ENCODE assay signal across 15 cellular contexts in genomic region chr4:43456383-43456782, GRCh38.
DNase-seq lines count a peak whose midpoint lies in the region; FAIRE-seq and TF ChIP-seq lines count a peak whose summit lies in the region.
"Had no signal": no experiment of that assay in that cellular context is flagged by ENCODE, and none has a peak within 500 bp of the region (broad histone marks: within the 10 kb centered on the region; RNA-seq: fewer than 3 reads in every experiment).

No MANE protein-coding gene starts in this region.

- H3K9me3 Mint-ChIP-seq in chondrocyte (ENCODE audit: low read depth) = peaks cover 2% of the 10 kb centered on the region
- peaks cover under 1% of the 10 kb centered on the region for H3K9me3 Mint-ChIP-seq in T-helper 2 cell treated with Interferon-gamma antibody and Interleukin-4, amounts not matched to agents 5 μg/mL and 100 μg/mL, for 36 hours
- H3K9me3 Mint-ChIP-seq: activated B cell treated with CpG ODN at 0.5 μM for 24 hours, mesothelial cell of epicardium had no signal

- 66 to 81% (median 74%) methylated on average over 2 of the region's 2 CpGs for WGBS in small intestine, 3 donors

- no peaks in the 10 kb centered on the region for H3K36me3 Mint-ChIP-seq in chondrocyte (ENCODE audit: low read depth)
- no peaks in the 10 kb centered on the region for H3K36me3 Mint-ChIP-seq in T-helper 2 cell treated with Interferon-gamma antibody and Interleukin-4, amounts not matched to agents 5 μg/mL and 100 μg/mL, for 36 hours (ENCODE audit: low read depth)
- H3K36me3 Mint-ChIP-seq: activated CD8-positive, alpha-beta memory T cell treated with anti-CD3 and anti-CD28 coated beads, Interleukin-2, amount 10 ng/mL, durations not matched to agents 7 days and 5 days; mesothelial cell of epicardium had no signal

- H3K27me3 ChIP-seq in kidney epithelial cell (ENCODE audit: control insufficient read depth, insufficient read depth, low read length) = no peaks in the 10 kb centered on the region
- no peaks in the 10 kb centered on the region for H3K27me3 ChIP-seq in left ventricle myocardium inferior (ENCODE audit: low read depth)
- H3K27me3 ChIP-seq in small intestine (ENCODE audit: control insufficient read depth in 2 of 2, insufficient read depth in 2 of 2, low read length in 2 of 2) = no peaks in the 10 kb centered on the region

- H3K4me3 ChIP-seq in kidney epithelial cell (ENCODE audit: low read depth, low read length) (no peak overlapping the region), left ventricle myocardium inferior (no peak overlapping the region), small intestine (ENCODE audit: low read depth in 1 of 2, low read length in 2 of 2) (no peak overlapping the region)
- H3K4me3 ChIP-seq: GM12878 had no signal

- peaks cover 28% of the 10 kb centered on the region for H3K4me1 Mint-ChIP-seq in chondrocyte (ENCODE audit: low read depth)
- no peaks in the 10 kb centered on the region for H3K4me1 Mint-ChIP-seq in T-helper 2 cell treated with Interferon-gamma antibody and Interleukin-4, amounts not matched to agents 5 μg/mL and 100 μg/mL, for 36 hours (ENCODE audit: low read depth)
- H3K4me1 Mint-ChIP-seq: activated B cell treated with CpG ODN at 0.5 μM for 24 hours; activated CD8-positive, alpha-beta memory T cell treated with anti-CD3 and anti-CD28 coated beads, Interleukin-2, amount 10 ng/mL, durations not matched to agents 7 days and 5 days; mesothelial cell of epicardium had no signal

- intact Hi-C loops in left ventricle myocardium inferior (cut with micrococcal nuclease) = no loop called here

- H3K4me1 ChIP-seq in left ventricle myocardium inferior = no peaks in the 10 kb centered on the region
- H3K4me1 ChIP-seq in small intestine (ENCODE audit: control insufficient read depth in 2 of 2, insufficient read depth in 1 of 2, low read depth in 1 of 2, low read length in 1 of 2) = no peaks in the 10 kb centered on the region

- H3K27me3 Mint-ChIP-seq in chondrocyte (ENCODE audit: low read depth) = no peaks in the 10 kb centered on the region
- H3K27me3 Mint-ChIP-seq in T-helper 2 cell treated with Interferon-gamma antibody and Interleukin-4, amounts not matched to agents 5 μg/mL and 100 μg/mL, for 36 hours (ENCODE audit: low read depth) = no peaks in the 10 kb centered on the region
- H3K27me3 Mint-ChIP-seq: activated B cell treated with CpG ODN at 0.5 μM for 24 hours; activated CD8-positive, alpha-beta memory T cell treated with anti-CD3 and anti-CD28 coated beads, Interleukin-2, amount 10 ng/mL, durations not matched to agents 7 days and 5 days had no signal

- H3K9me3 ChIP-seq in left ventricle myocardium inferior (replicated peaks) = no peaks in the 10 kb centered on the region
- H3K9me3 ChIP-seq in small intestine (ENCODE audit: control insufficient read depth, low read depth) = no peaks in the 10 kb centered on the region

- H3K36me3 ChIP-seq in kidney epithelial cell (ENCODE audit: control insufficient read depth, insufficient read depth, low read length) (no peaks in the 10 kb centered on the region), left ventricle myocardium inferior (no peaks in the 10 kb centered on the region), small intestine (ENCODE audit: control insufficient read depth in 2 of 2, insufficient read depth in 2 of 2, low read length in 2 of 2) (no peaks in the 10 kb centered on the region)

- DNase-seq in AG09319 (ENCODE audit: extremely low read depth, low read depth) (peak; percentile 16), M059J (ENCODE audit: low read depth) (peak; percentile 57), chondrocyte (ENCODE audit: low spot score) (no peak), kidney epithelial cell (ENCODE audit: low read depth) (peak; percentile 37), NCI-H1048 (lab: John Stamatoyannopoulos, UW) (no peak), left ventricle myocardium inferior (no peak), small intestine (no peak)
- no peak for DNase-seq in T-helper 2 cell treated with Interferon-gamma antibody and Interleukin-4, amounts not matched to agents 5 μg/mL and 100 μg/mL, for 36 hours (ENCODE audit: low spot score)
- DNase-seq: activated B cell treated with CpG ODN at 0.5 μM for 24 hours; activated CD8-positive, alpha-beta memory T cell treated with anti-CD3 and anti-CD28 coated beads, Interleukin-2, amount 10 ng/mL, durations not matched to agents 7 days and 5 days; activated naive CD4-positive, alpha-beta T cell treated with anti-CD3 and anti-CD28 coated beads, Interleukin-2, amount 50 U/mL, for 16 hours; AML-193; NCI-H1105 had no signal

- H3K4me3 Mint-ChIP-seq in chondrocyte (ENCODE audit: unreplicated experiment) = no peak overlapping the region
- no peak overlapping the region for H3K4me3 Mint-ChIP-seq in T-helper 2 cell treated with Interferon-gamma antibody and Interleukin-4, amounts not matched to agents 5 μg/mL and 100 μg/mL, for 36 hours
- H3K4me3 Mint-ChIP-seq: activated B cell treated with CpG ODN at 0.5 μM for 24 hours; activated CD8-positive, alpha-beta memory T cell treated with anti-CD3 and anti-CD28 coated beads, Interleukin-2, amount 10 ng/mL, durations not matched to agents 7 days and 5 days; mesothelial cell of epicardium had no signal

- no peak for FAIRE-seq in small intestine (lab: Jason Lieb, UNC)
- FAIRE-seq: GM12878 had no signal

- TF ChIP-seq CTCF in AG09319 (IDR thresholded peaks at IDR 0.05; ENCODE audit: low read depth, low read length) = no peak
- TF ChIP-seq CTCF in chondrocyte (IDR thresholded peaks at IDR 0.05) = no peak
- TF ChIP-seq CTCF in kidney epithelial cell (IDR thresholded peaks at IDR 0.05; ENCODE audit: insufficient read depth, low read length, poor library complexity, severe bottlenecking) = no peak
- no peak for TF ChIP-seq CTCF in left ventricle myocardium inferior (IDR thresholded peaks at IDR 0.05; ENCODE audit: borderline replicate concordance)

- H3K27ac ChIP-seq in left ventricle myocardium inferior (replicated peaks) (no peak overlapping the region), small intestine (ENCODE audit: low read depth in 1 of 2, low read length in 1 of 2) (no peak overlapping the region)

- peak overlapping the region; percentile 73 for H3K27ac Mint-ChIP-seq in chondrocyte (ENCODE audit: unreplicated experiment)
- no peak overlapping the region for H3K27ac Mint-ChIP-seq in T-helper 2 cell treated with Interferon-gamma antibody and Interleukin-4, amounts not matched to agents 5 μg/mL and 100 μg/mL, for 36 hours
- H3K27ac Mint-ChIP-seq: activated B cell treated with CpG ODN at 0.5 μM for 24 hours; activated CD8-positive, alpha-beta memory T cell treated with anti-CD3 and anti-CD28 coated beads, Interleukin-2, amount 10 ng/mL, durations not matched to agents 7 days and 5 days; mesothelial cell of epicardium had no signal

Comparison
In these comparisons a context has a peak if more than half of its experiments do, and no peak if none do; other contexts are left out.
1. DNase-seq: peak in AG09319 (single experiment), M059J (single experiment) and kidney epithelial cell (single experiment); none in chondrocyte (single experiment), NCI-H1048 (single experiment), T-helper 2 cell treated with Interferon-gamma antibody and Interleukin-4, amounts not matched to agents 5 μg/mL and 100 μg/mL, for 36 hours (single experiment), left ventricle myocardium inferior (single experiment) and small intestine (single experiment).